34 cellular contexts compared by ENCODE assay signal in genomic region chr3:65532749-65533148, GRCh38.
"Had no signal": no experiment of that assay in that cellular context is flagged by ENCODE, and none has a peak within 500 bp of the region (broad histone marks: within the 10 kb centered on the region; RNA-seq: fewer than 3 reads in every experiment).

No MANE protein-coding gene starts in this region.

- H3K27ac ChIP-seq: KMS-11 had no signal

- DNase-seq: Karpas-422, Kasumi-1, MM.1S, MV-4-11, NCI-H1048, NCI-H1092, NCI-H1092 treated with DMSO at 0.1 percent for 48 hours, NCI-H1105, NCI-H1105 treated with DMSO at 0.1 percent for 48 hours, NCI-H1417, NCI-H1417 treated with DMSO at 0.1 percent for 48 hours, NCI-H1436, NCI-H1436 treated with DMSO at 0.1 percent for 48 hours, NCI-H146, NCI-H1694, NCI-H1694 treated with DMSO at 0.1 percent for 48 hours, NCI-H187, NCI-H187 treated with DMSO at 0.1 percent for 48 hours, NCI-H1930, NCI-H2029, NCI-H2029 treated with DMSO at 0.1 percent for 48 hours, NCI-H2081, NCI-H2081 treated with DMSO at 0.1 percent for 48 hours, NCI-H2107, NCI-H2171, NCI-H2171 treated with DMSO at 0.1 percent for 48 hours, NCI-H2227 treated with DMSO at 0.1 percent for 48 hours, NCI-H226, NCI-H345, NCI-H446, NCI-H446 treated with DMSO at 0.1 percent for 48 hours, NCI-H510A, NCI-H510A treated with DMSO at 0.1 percent for 48 hours had no signal

- H3K9ac ChIP-seq: KMS-11 had no signal

- H3K4me2 ChIP-seq: KMS-11 had no signal
